Comparison of ENCODE assay signal across 26 cellular contexts in genomic region chr21:42293649-42294272, GRCh38. TPM values are rescaled to one million over a fixed set of nuclear protein-coding genes. Genes with fewer than 3 reads are reported as not detected.
"Had no signal": no experiment of that assay in that cellular context is flagged by ENCODE, and none has a peak within 500 bp of the region (broad histone marks: within the 10 kb centered on the region; RNA-seq: fewer than 3 reads in every experiment).

No MANE protein-coding gene starts in this region.

- H3K4me3 ChIP-seq: ascending aorta, body of pancreas, Peyer's patch, SJCRH30 had no signal

- H3K9me2 ChIP-seq: SK-N-SH had no signal

- H3K27me3 ChIP-seq: ascending aorta, body of pancreas, Peyer's patch had no signal

- ATAC-seq: activated CD4-positive, alpha-beta T cell treated with anti-CD3 and anti-CD28 coated beads for 36 hours; activated T-cell treated with anti-CD3 and anti-CD28 coated beads, Interleukin-2, amount 50 U/mL, for 72 hours; body of pancreas had no signal

- H3K4me2 ChIP-seq: KMS-11, SK-N-SH had no signal

- H3K4me1 ChIP-seq: ascending aorta, body of pancreas, Peyer's patch, SJCRH30 had no signal

- H3K9me3 ChIP-seq: ascending aorta, body of pancreas, Peyer's patch, SJCRH30, SK-N-SH had no signal

- H3K36me3 ChIP-seq: ascending aorta, SJCRH30 had no signal

- H3K9ac ChIP-seq: KMS-11, SK-N-SH had no signal

- DNase-seq: activated CD4-positive, alpha-beta memory T cell treated with anti-CD3 and anti-CD28 coated beads, Interleukin-2, amount 10 ng/mL, durations not matched to agents 7 days and 5 days; activated CD4-positive, alpha-beta T cell treated with anti-CD3 and anti-CD28 coated beads for 36 hours; activated CD4-positive, alpha-beta T cell treated with anti-CD3 and anti-CD28 coated beads, Interleukin-2, amount 50 U/mL, for 1 hour; activated T-cell treated with anti-CD3 and anti-CD28 coated beads, Interleukin-2, amount 50 U/mL, for 72 hours; body of pancreas; MM.1S; NCI-H1105; NCI-H1436; NCI-H1694 treated with DMSO at 0.1 percent for 48 hours; NCI-H2029 treated with DMSO at 0.1 percent for 48 hours; NCI-H2227 treated with DMSO at 0.1 percent for 48 hours; NCI-H446 treated with DMSO at 0.1 percent for 48 hours; NCI-H526 treated with DMSO at 0.1 percent for 48 hours; NK-92 treated with Interleukin-12 subunit alpha and Interleukin-12 subunit beta, amount 100 ng/mL, for 24 hours; Peyer's patch; Right ventricle myocardium superior; SJCRH30; SK-N-SH; T-helper 1 cell had no signal

- H3K27ac ChIP-seq: ascending aorta, body of pancreas, KMS-11, Peyer's patch, RWPE1, SJCRH30, VCaP had no signal

RNA-seq across cellular contexts. Expression of gene TFF3, which starts 21.4 kb away (rescaled TPM):
- total RNA-seq: activated CD4-positive, alpha-beta memory T cell treated with anti-CD3 and anti-CD28 coated beads, Interleukin-2, amount 10 ng/mL, durations not matched to agents 7 days and 5 days; activated CD4-positive, alpha-beta T cell treated with anti-CD3 and anti-CD28 coated beads for 36 hours; activated CD8-positive, alpha-beta memory T cell treated with anti-CD3 and anti-CD28 coated beads for 36 hours; activated T-cell treated with anti-CD3 and anti-CD28 coated beads, Interleukin-2, amount 50 U/mL, for 72 hours; activated T-helper 2 cell treated with anti-CD3 and anti-CD28 coated beads, Interferon-gamma antibody, Interleukin-2, Interleukin-4, amounts not matched to agents 10 μg/mL and 5 μg/mL and 100 μg/mL, durations not matched to agents 14 hours and 24 hours and 36 hours; ascending aorta; T-helper 2 cell treated with Interferon-gamma antibody and Interleukin-4, amounts not matched to agents 100 ng/mL and 5 ng/mL, for 36 hours had no signal
- polyA plus RNA-seq: SK-N-SH had no signal

RNA-seq across cellular contexts. Expression of gene TFF2, which starts 57.0 kb away (rescaled TPM):
- total RNA-seq: activated CD4-positive, alpha-beta memory T cell treated with anti-CD3 and anti-CD28 coated beads, Interleukin-2, amount 10 ng/mL, durations not matched to agents 7 days and 5 days; activated CD4-positive, alpha-beta T cell treated with anti-CD3 and anti-CD28 coated beads for 36 hours; activated CD8-positive, alpha-beta memory T cell treated with anti-CD3 and anti-CD28 coated beads for 36 hours; activated T-cell treated with anti-CD3 and anti-CD28 coated beads, Interleukin-2, amount 50 U/mL, for 72 hours; activated T-helper 2 cell treated with anti-CD3 and anti-CD28 coated beads, Interferon-gamma antibody, Interleukin-2, Interleukin-4, amounts not matched to agents 10 μg/mL and 5 μg/mL and 100 μg/mL, durations not matched to agents 14 hours and 24 hours and 36 hours; ascending aorta; Right ventricle myocardium superior; SJCRH30; T-helper 2 cell treated with Interferon-gamma antibody and Interleukin-4, amounts not matched to agents 100 ng/mL and 5 ng/mL, for 36 hours had no signal
- polyA plus RNA-seq: SK-N-SH had no signal
